Comparison of ENCODE assay signal across 8 cellular contexts in the genomic region with DNA sequence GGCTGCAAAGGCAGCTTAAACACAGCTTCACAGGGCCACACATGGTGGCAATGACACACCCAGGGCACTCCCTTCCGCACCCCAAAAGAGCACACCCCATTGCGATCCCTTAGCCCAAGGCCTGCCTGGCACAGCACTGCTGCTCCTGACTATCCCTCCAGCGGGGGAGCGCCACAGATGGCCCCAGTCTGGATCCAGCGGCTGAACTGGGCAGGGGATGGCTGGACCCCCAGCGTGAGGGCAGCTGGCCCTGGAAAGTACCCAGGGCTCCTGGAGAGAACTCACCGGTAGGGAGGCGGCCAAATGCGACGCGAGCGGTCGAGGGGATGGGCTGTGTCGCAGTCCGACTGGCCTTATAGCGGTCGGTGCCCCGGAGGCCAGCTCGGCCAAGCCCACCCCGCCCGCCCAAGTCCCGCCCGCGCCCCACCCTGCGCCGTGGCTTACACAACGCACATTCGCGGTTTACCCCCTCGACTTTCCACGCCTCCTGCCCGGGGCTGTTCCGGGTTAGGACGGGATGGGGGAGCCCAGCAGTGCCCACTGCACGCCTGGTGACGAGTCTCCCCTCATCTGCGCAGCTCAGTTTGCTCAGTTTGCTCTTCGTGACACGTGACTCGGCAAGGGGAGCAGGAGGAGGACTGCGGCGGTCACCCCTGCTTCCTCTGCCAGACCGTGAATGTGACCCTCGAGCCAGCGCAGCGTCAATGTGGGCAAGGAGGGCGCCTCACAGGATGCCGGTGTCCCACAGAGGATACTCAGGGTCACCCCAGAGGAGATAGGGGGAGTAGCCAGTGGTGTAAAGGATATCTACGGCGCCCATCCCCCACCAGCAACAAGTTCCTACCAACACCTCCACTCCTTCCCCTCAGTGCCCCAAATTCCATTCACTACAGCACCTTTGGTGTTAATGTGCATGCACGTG. TPM values are rescaled to one million over a fixed set of nuclear protein-coding genes. Genes with fewer than 3 reads are reported as not detected.
DNase-seq lines count a peak whose midpoint lies in the region; ATAC-seq and TF ChIP-seq lines count a peak whose summit lies in the region.

A gene (minus strand): TSS at position 328 of the 922 bp plus-strand sequence. CDS start 652 bp downstream, outside the sequence.

- H4K20me1 ChIP-seq in mammary epithelial cell (ENCODE audit: insufficient read depth, low read length) = no peaks in the 10 kb centered on the region

- H3K36me3 ChIP-seq in mammary epithelial cell (ENCODE audit: insufficient read depth, low read length) (peaks cover 3% of the 10 kb centered on the region), iPS-20b (ENCODE audit: insufficient read depth, low read depth, low read length) (no peaks in the 10 kb centered on the region), skeletal muscle satellite cell (ENCODE audit: insufficient read depth, low read length) (peaks cover 15% of the 10 kb centered on the region)

- H3K27ac ChIP-seq in mammary epithelial cell (ENCODE audit: insufficient read depth, low read depth, low read length) (peak within 1 kb of the TSS; percentile 73), iPS-20b (ENCODE audit: low read length) (no peak within 1 kb of the TSS)

- in situ Hi-C loops in mammary epithelial cell (cut with MboI; ENCODE audit: low sequenced_read_pairs in 2 of 2) = loop anchor here in 1 of 2 donors (25.0 kb wide), 1 partner anchor 451 kb away; a partner anchor contains a TSS

- intact Hi-C loops in mammary epithelial cell (cut with micrococcal nuclease) = loop anchor here (1.0 kb wide), 2 partner anchors 9 to 10 kb away; a partner anchor contains a TSS

- H3K27me3 ChIP-seq in mammary epithelial cell (ENCODE audit: insufficient read depth, low read length) = no peaks in the 10 kb centered on the region
- H3K27me3 ChIP-seq in iPS-20b (ENCODE audit: insufficient read depth, low read length) = peaks cover 39% of the 10 kb centered on the region
- no peaks in the 10 kb centered on the region for H3K27me3 ChIP-seq in skeletal muscle satellite cell (ENCODE audit: control insufficient read depth, insufficient read depth, low read length)

- H2AFZ ChIP-seq in mammary epithelial cell (ENCODE audit: low read depth, low read length) = peak within 1 kb of the TSS; percentile 61

- BruUV-seq in mammary epithelial cell (replicated peaks; lab: Mats Ljungman, UMichigan) = no TSS peak

- dilution Hi-C loops in mammary epithelial cell (cut with HindIII; ENCODE audit: low sequenced_read_pairs) = no loop called here

- DNase-seq in NCI-H128 (lab: John Stamatoyannopoulos, UW; ENCODE audit: unreplicated experiment) (peak; percentile 57), mammary epithelial cell (peak; percentile 73), NCI-H82 treated with DMSO at 0.1 percent for 48 hours (lab: John Stamatoyannopoulos, UW; ENCODE audit: unreplicated experiment) (no peak)
- peak; percentile 69 for DNase-seq in activated CD4-positive, CD25-positive, alpha-beta regulatory T cell treated with anti-CD3 and anti-CD28 coated beads, Interleukin-2, amount 50 U/mL, for 16 hours (ENCODE audit: low read depth, low spot score)

- peak within 1 kb of the TSS; percentile 97 for H3K4me2 ChIP-seq in mammary epithelial cell (ENCODE audit: insufficient read depth, low read depth, low read length)
- peak within 1 kb of the TSS; percentile 87 for H3K4me2 ChIP-seq in skeletal muscle satellite cell (ENCODE audit: low read length)

- H3K4me1 ChIP-seq in mammary epithelial cell (ENCODE audit: insufficient read depth, low read length) (peaks cover 66% of the 10 kb centered on the region), iPS-20b (ENCODE audit: insufficient read depth, low read length) (peaks cover 26% of the 10 kb centered on the region), skeletal muscle satellite cell (ENCODE audit: control insufficient read depth, insufficient read depth, low read length) (peaks cover 42% of the 10 kb centered on the region)

- CTCF ChIA-PET in mammary epithelial cell (lab: Charles Lee; ENCODE audit: low non-redundant PET) = interaction anchor here (0.6 kb wide), 1 partner anchor 25 kb away, joined by 3 read pairs; no protein-coding TSS in a partner anchor

- peaks cover 23% of the 10 kb centered on the region for H3K79me2 ChIP-seq in mammary epithelial cell (ENCODE audit: insufficient read depth, low read length)

- H3K9me3 ChIP-seq in mammary epithelial cell (replicated peaks; ENCODE audit: insufficient read depth, low read length) (no peaks in the 10 kb centered on the region), iPS-20b (ENCODE audit: insufficient read depth, low read depth, low read length) (no peaks in the 10 kb centered on the region), skeletal muscle satellite cell (replicated peaks; ENCODE audit: low read length) (no peaks in the 10 kb centered on the region)

- H3K4me3 ChIP-seq in mammary epithelial cell (replicated peaks in 1 of 3; ENCODE audit: insufficient read depth in 1 of 3, low read depth in 2 of 3, low read length in 3 of 3) (peak within 1 kb of the TSS; percentile 71 to 76 (median 73)), iPS-20b (ENCODE audit: low read length) (peak within 1 kb of the TSS; percentile 66), skeletal muscle satellite cell (ENCODE audit: low read length) (peak within 1 kb of the TSS; percentile 82)

- H3K9ac ChIP-seq in mammary epithelial cell (ENCODE audit: insufficient read depth, low read length) (peak within 1 kb of the TSS; percentile 84), iPS-20b (ENCODE audit: low read depth, low read length) (peak within 1 kb of the TSS; percentile 47; the same call in 1 of the 2 replicates), skeletal muscle satellite cell (ENCODE audit: low read depth, low read length) (peak within 1 kb of the TSS; percentile 97)

- peak; percentile 54 for ATAC-seq in GM18517 (IDR thresholded peaks at IDR 0.05; ENCODE audit: unreplicated experiment)
- ATAC-seq in HG03039 (IDR thresholded peaks at IDR 0.05; ENCODE audit: unreplicated experiment) = no peak

- WGBS in mammary epithelial cell (ENCODE audit: low coverage, missing lambda C conversion rate) = 5% methylated on average over 17 of the region's 51 CpGs

- TF ChIP-seq CTCF in mammary epithelial cell (conservative IDR thresholded peaks at IDR 0.05 in 1 of 2, IDR thresholded peaks at IDR 0.05 in 1 of 2; ENCODE audit: extremely low read depth in 1 of 2, insufficient read depth in 1 of 2, low read depth in 1 of 2, low read length in 2 of 2) = no peak

RNA-seq across cellular contexts. Expression of the gene that starts here (rescaled TPM):
- total RNA-seq in mammary epithelial cell = 1,000 to 10,000 TPM; 1,155 to 2,455 TPM
- 2,730 TPM for polyA plus RNA-seq in mammary epithelial cell
- polyA minus RNA-seq in mammary epithelial cell = 719 TPM
- total RNA-seq in skeletal muscle satellite cell (2012; rRNA removed) = 1,129 and 1,390 TPM in 2 replicates

Comparison
In these comparisons a context has a peak if more than half of its experiments do, and no peak if none do; other contexts are left out.
1. H3K9ac ChIP-seq: peak in every context shown above with its lines; median percentile 97 in skeletal muscle satellite cell; 84 in mammary epithelial cell; 47 in iPS-20b.